In the genomic region with DNA sequence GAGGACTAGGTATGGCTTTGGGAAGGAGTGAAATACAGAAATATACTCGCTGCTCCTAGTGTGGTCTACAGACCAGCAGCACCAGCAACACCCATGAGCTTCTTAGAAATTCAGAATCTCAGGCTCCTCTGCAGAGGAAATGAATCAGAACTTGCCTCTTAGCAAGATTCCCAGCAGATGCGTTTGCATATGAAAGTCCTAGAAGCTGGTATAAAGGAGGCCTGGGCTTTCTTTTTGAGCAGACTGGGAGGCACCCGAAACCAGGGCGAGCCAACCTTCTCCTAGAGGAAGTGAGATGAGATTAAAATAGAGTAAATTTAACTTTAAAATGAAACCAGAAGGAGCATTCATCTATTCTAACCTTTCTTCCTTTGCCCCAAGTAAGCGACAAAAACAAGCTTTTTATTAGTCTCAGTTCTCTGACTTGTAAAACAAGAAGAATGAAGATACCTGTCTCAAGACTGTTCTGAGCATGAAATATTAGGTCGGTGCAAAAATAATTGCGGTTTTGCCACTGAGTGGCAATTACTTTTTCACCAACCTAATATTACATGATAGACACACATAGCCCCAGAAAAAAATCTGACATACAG, we compare ENCODE assay signal across 10 cellular contexts.
DNase-seq lines count a peak whose midpoint lies in the region; ATAC-seq and TF ChIP-seq lines count a peak whose summit lies in the region.
"Had no signal": no experiment of that assay in that cellular context is flagged by ENCODE, and none has a peak within 500 bp of the region (broad histone marks: within the 10 kb centered on the region; RNA-seq: fewer than 3 reads in every experiment).

No MANE protein-coding gene starts in this region.

- peaks cover 32% of the 10 kb centered on the region for H3K27me3 Mint-ChIP-seq in CD4-positive, alpha-beta T cell

- H3K4me3 Mint-ChIP-seq in CD4-positive, alpha-beta T cell, result no peak overlapping the region
- H3K4me3 Mint-ChIP-seq: natural killer cell had no signal

- H3K27ac Mint-ChIP-seq in CD4-positive, alpha-beta T cell, result no peak overlapping the region
- H3K27ac Mint-ChIP-seq: natural killer cell had no signal

- H3K27ac ChIP-seq in CD4-positive, alpha-beta T cell (ENCODE audit: low read depth, low read length), result no peak overlapping the region

- CTCF ChIA-PET in CD4-positive, alpha-beta T cell (lab: Charles Lee), result interaction anchor here (0.7 to 1.3 kb wide), 2 partner anchors 10 to 16 kb away, joined by 3 read pairs; no protein-coding TSS in a partner anchor

- DNase-seq in iPS DF 19.7 (ENCODE audit: low read depth, low spot score) (peak; percentile 78), CD1c-positive myeloid dendritic cell (ENCODE audit: extremely low spot score) (no peak), ACHN (no peak), C1 segment of cervical spinal cord (lab: John Stamatoyannopoulos, UW) (no peak)
- no peak for DNase-seq in CD4-positive, alpha-beta T cell
- DNase-seq: natural killer cell, NCI-H1105 had no signal

- POLR2A ChIA-PET in CD4-positive, alpha-beta T cell (lab: Charles Lee), result no interaction called here

- no peaks in the 10 kb centered on the region for H3K9me3 ChIP-seq in CD4-positive, alpha-beta T cell (ENCODE audit: control insufficient read depth, low read length)

- no peaks in the 10 kb centered on the region for H3K9me3 Mint-ChIP-seq in CD4-positive, alpha-beta T cell
- H3K9me3 Mint-ChIP-seq: natural killer cell had no signal

- H3K36me3 Mint-ChIP-seq in CD4-positive, alpha-beta T cell (ENCODE audit: low read depth), result no peaks in the 10 kb centered on the region
- H3K36me3 Mint-ChIP-seq: natural killer cell had no signal

- H3K4me1 Mint-ChIP-seq in CD4-positive, alpha-beta T cell (ENCODE audit: low read depth), result no peaks in the 10 kb centered on the region
- H3K4me1 Mint-ChIP-seq: natural killer cell had no signal

- in situ Hi-C loops in ACHN (cut with HindIII; ENCODE audit: low pct_ligation_motif_present, low pct_unique_long_range_greater_than_20kb, low sequenced_read_pairs), result no loop called here

- H3K27me3 ChIP-seq in CD4-positive, alpha-beta T cell (ENCODE audit: control insufficient read depth, insufficient read depth, low read length), result no peaks in the 10 kb centered on the region

- intact Hi-C loops in CD4-positive, alpha-beta T cell (cut with DNase I, micrococcal nuclease), result no loop called here

- TF ChIP-seq CTCF in CD4-positive, alpha-beta T cell (IDR thresholded peaks at IDR 0.05), result no peak

- ATAC-seq in GM18858 (IDR thresholded peaks at IDR 0.05; ENCODE audit: unreplicated experiment), result peak; percentile 90
- ATAC-seq in GM21723 (IDR thresholded peaks at IDR 0.05; ENCODE audit: unreplicated experiment), result peak; percentile 92
- peak; percentile 79 for ATAC-seq in HG03439 (IDR thresholded peaks at IDR 0.05; ENCODE audit: unreplicated experiment)
- no peak for ATAC-seq in CD4-positive, alpha-beta T cell (ENCODE audit: poor library complexity)
- ATAC-seq: natural killer cell had no signal
